ENCODE assay signal across 14 cellular contexts in the genomic region with DNA sequence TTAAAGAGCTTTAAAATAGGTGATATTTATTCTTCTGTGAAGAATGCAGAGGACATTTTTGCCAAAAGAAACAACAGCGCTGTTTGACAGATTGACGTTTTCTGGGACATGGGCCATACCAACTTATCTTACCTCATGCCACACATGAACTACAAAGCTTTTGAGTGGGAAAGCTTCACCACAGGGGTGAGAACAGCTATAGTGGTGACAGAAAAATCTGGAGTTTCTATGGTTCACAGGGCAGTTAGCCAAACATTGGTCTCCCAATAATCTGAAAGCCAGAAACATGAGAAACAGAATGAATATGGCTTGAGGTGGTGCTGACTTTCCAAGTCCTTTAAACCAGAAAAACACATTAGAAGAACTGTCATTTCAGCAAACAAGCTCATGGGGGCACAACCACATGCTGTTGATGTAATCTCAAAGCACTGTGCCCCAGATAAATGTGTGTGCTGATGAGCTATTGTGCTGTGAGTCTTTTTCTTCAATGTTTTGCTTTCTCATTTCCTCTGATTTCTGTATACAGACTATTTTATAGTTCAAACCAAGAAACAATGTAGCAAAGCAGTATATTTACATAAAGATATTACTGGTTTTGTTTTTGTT.
DNase-seq lines count a peak whose midpoint lies in the region; ATAC-seq and TF ChIP-seq lines count a peak whose summit lies in the region.
"Had no signal": no experiment of that assay in that cellular context is flagged by ENCODE, and none has a peak within 500 bp of the region (broad histone marks: within the 10 kb centered on the region; RNA-seq: fewer than 3 reads in every experiment).

No MANE protein-coding gene starts in this region.

- TF ChIP-seq CTCF in epithelial cell of proximal tubule (conservative IDR thresholded peaks at IDR 0.05; ENCODE audit: low read depth, low read length), result peak; percentile 3
- TF ChIP-seq CTCF in CD4-positive, alpha-beta T cell (IDR thresholded peaks at IDR 0.05), result no peak

- no peaks in the 10 kb centered on the region for H3K27me3 ChIP-seq in NT2/D1 (ENCODE audit: insufficient read depth, insufficient read length)
- H3K27me3 ChIP-seq in CD4-positive, alpha-beta T cell (ENCODE audit: control insufficient read depth, insufficient read depth, low read length), result no peaks in the 10 kb centered on the region
- H3K27me3 ChIP-seq: thyroid gland had no signal

- H3K4me3 ChIP-seq in NT2/D1 (ENCODE audit: insufficient read length, low read depth) (no peak overlapping the region), epithelial cell of proximal tubule (ENCODE audit: low read depth, low read length) (no peak overlapping the region)
- H3K4me3 ChIP-seq: thyroid gland had no signal

- H3K4me1 ChIP-seq in NT2/D1 (ENCODE audit: insufficient read depth, insufficient read length), result no peaks in the 10 kb centered on the region
- H3K4me1 ChIP-seq: thyroid gland had no signal

- H3K27ac Mint-ChIP-seq in CD4-positive, alpha-beta T cell, result no peak overlapping the region
- H3K27ac Mint-ChIP-seq: activated naive CD4-positive, alpha-beta T cell treated with anti-CD3 and anti-CD28 coated beads, Interleukin-2, amount 10 ng/mL, durations not matched to agents 7 days and 5 days; dendritic cell treated with granulocyte-macrophage colony-stimulating factor and Interleukin-4, amounts not matched to agents 40 ng/mL and 50 ng/mL, for 4 days had no signal

- no peaks in the 10 kb centered on the region for H3K9me3 ChIP-seq in NT2/D1 (ENCODE audit: insufficient read depth, low read length)
- H3K9me3 ChIP-seq in CD4-positive, alpha-beta T cell (ENCODE audit: control insufficient read depth, low read length), result no peaks in the 10 kb centered on the region
- H3K9me3 ChIP-seq: thyroid gland had no signal

- H3K4me3 Mint-ChIP-seq in CD4-positive, alpha-beta T cell, result no peak overlapping the region
- H3K4me3 Mint-ChIP-seq: activated naive CD4-positive, alpha-beta T cell treated with anti-CD3 and anti-CD28 coated beads, Interleukin-2, amount 10 ng/mL, durations not matched to agents 7 days and 5 days; dendritic cell treated with granulocyte-macrophage colony-stimulating factor and Interleukin-4, amounts not matched to agents 40 ng/mL and 50 ng/mL, for 4 days had no signal

- no peaks in the 10 kb centered on the region for H3K4me1 Mint-ChIP-seq in CD4-positive, alpha-beta T cell (ENCODE audit: low read depth)
- H3K4me1 Mint-ChIP-seq: activated naive CD4-positive, alpha-beta T cell treated with anti-CD3 and anti-CD28 coated beads, Interleukin-2, amount 10 ng/mL, durations not matched to agents 7 days and 5 days had no signal

- peaks cover 6% of the 10 kb centered on the region for H3K9me3 Mint-ChIP-seq in CD4-positive, alpha-beta T cell
- H3K9me3 Mint-ChIP-seq: activated naive CD4-positive, alpha-beta T cell treated with anti-CD3 and anti-CD28 coated beads, Interleukin-2, amount 10 ng/mL, durations not matched to agents 7 days and 5 days had no signal

- DNase-seq in NCI-H748 (lab: John Stamatoyannopoulos, UW; ENCODE audit: unreplicated experiment) (peak; percentile 58), NCI-H748 treated with DMSO at 0.1 percent for 48 hours (lab: John Stamatoyannopoulos, UW) (no peak), NT2/D1 (ENCODE audit: low read depth, low spot score) (peak; percentile 11), epithelial cell of proximal tubule (ENCODE audit: low read depth) (no peak), non-pigmented ciliary epithelial cell (ENCODE audit: low read depth) (peak; percentile 5), GM19238 (ENCODE audit: insufficient read length, low spot score) (no peak), G401 (ENCODE audit: low spot score) (no peak)
- no peak for DNase-seq in CD4-positive, alpha-beta T cell
- DNase-seq: activated naive CD4-positive, alpha-beta T cell treated with anti-CD3 and anti-CD28 coated beads, Interleukin-2, amount 10 ng/mL, durations not matched to agents 7 days and 5 days; NCI-H1105; NK-92 treated with Interleukin-12 subunit alpha and Interleukin-12 subunit beta, amount 100 ng/mL, for 24 hours; T-helper 2 cell; thyroid gland had no signal

- H3K27me3 Mint-ChIP-seq in CD4-positive, alpha-beta T cell, result no peaks in the 10 kb centered on the region
- H3K27me3 Mint-ChIP-seq: activated naive CD4-positive, alpha-beta T cell treated with anti-CD3 and anti-CD28 coated beads, Interleukin-2, amount 10 ng/mL, durations not matched to agents 7 days and 5 days; dendritic cell treated with granulocyte-macrophage colony-stimulating factor and Interleukin-4, amounts not matched to agents 40 ng/mL and 50 ng/mL, for 4 days had no signal

- H3K9ac ChIP-seq in NT2/D1 (ENCODE audit: insufficient read length, low read depth), result no peak overlapping the region

- no peaks in the 10 kb centered on the region for H3K36me3 ChIP-seq in NT2/D1 (ENCODE audit: insufficient read depth, insufficient read length, low read length)
- H3K36me3 ChIP-seq: thyroid gland had no signal

- intact Hi-C loops in CD4-positive, alpha-beta T cell (cut with DNase I, micrococcal nuclease), result no loop called here

- in situ Hi-C loops in G401 (cut with HindIII; ENCODE audit: low sequenced_read_pairs), result no loop called here

- ATAC-seq in CD4-positive, alpha-beta T cell (ENCODE audit: poor library complexity), result no peak

- H3K27ac ChIP-seq in CD4-positive, alpha-beta T cell (ENCODE audit: low read depth, low read length), result no peak overlapping the region
- H3K27ac ChIP-seq: thyroid gland had no signal

- CTCF ChIA-PET in CD4-positive, alpha-beta T cell (lab: Charles Lee), result no interaction called here

- POLR2A ChIA-PET in CD4-positive, alpha-beta T cell (lab: Charles Lee), result no interaction called here

- no peaks in the 10 kb centered on the region for H3K36me3 Mint-ChIP-seq in CD4-positive, alpha-beta T cell (ENCODE audit: low read depth)
- H3K36me3 Mint-ChIP-seq: activated naive CD4-positive, alpha-beta T cell treated with anti-CD3 and anti-CD28 coated beads, Interleukin-2, amount 10 ng/mL, durations not matched to agents 7 days and 5 days had no signal

Comparison
In these comparisons a context has a peak if more than half of its experiments do, and no peak if none do; other contexts are left out.
1. DNase-seq: peak in NCI-H748 (single experiment), NT2/D1 (single experiment) and non-pigmented ciliary epithelial cell (single experiment); none in NCI-H748 treated with DMSO at 0.1 percent for 48 hours (single experiment), epithelial cell of proximal tubule (single experiment), GM19238 (single experiment), CD4-positive, alpha-beta T cell (0 of 10) and G401 (single experiment).